ENCODE assay signal across 7 cellular contexts in genomic region chr2:175181104-175181876, GRCh38.
DNase-seq lines count a peak whose midpoint lies in the region; ATAC-seq and TF ChIP-seq lines count a peak whose summit lies in the region.

ATP5MC3 (minus strand) TSS chr2:175181710; CDS start chr2:175181393, 317 bp downstream.

- peak within 1 kb of the TSS; percentile 88 for H3K4me3 ChIP-seq in retinal pigment epithelial cell (ENCODE audit: low read length)

- DNase-seq in NCI-H2029 treated with DMSO at 0.1 percent for 48 hours (lab: John Stamatoyannopoulos, UW), result peak; percentile 89
- DNase-seq in T1000 (lab: John Stamatoyannopoulos, UW), result peak; percentile 83
- peak; percentile 96 for DNase-seq in astrocyte of the hippocampus (ENCODE audit: low read depth, low spot score)
- peak; percentile 86 to 89 for DNase-seq in hippocampal formation (lab: John Stamatoyannopoulos, UW)
- DNase-seq in retinal pigment epithelial cell (ENCODE audit: low read depth), result peak; percentile 73

- TF ChIP-seq CTCF in retinal pigment epithelial cell (conservative IDR thresholded peaks at IDR 0.05; ENCODE audit: low read depth, low read length), result peak; percentile 26

- ATAC-seq in GM18505 (IDR thresholded peaks at IDR 0.05; ENCODE audit: unreplicated experiment), result peak; percentile 84
- peak; percentile 88 for ATAC-seq in HG02973 (IDR thresholded peaks at IDR 0.05; ENCODE audit: unreplicated experiment)

- TF ChIP-seq POLR2A in GM18505 (IDR thresholded peaks at IDR 0.05; ENCODE audit: borderline replicate concordance, extremely low read depth, insufficient read depth, insufficient read length), result peak; percentile 91

Comparison
In these comparisons a context has a peak if more than half of its experiments do, and no peak if none do; other contexts are left out.
1. Peak in every context shown above with its lines: DNase-seq, ATAC-seq and H3K4me3 ChIP-seq.